In the genomic region with DNA sequence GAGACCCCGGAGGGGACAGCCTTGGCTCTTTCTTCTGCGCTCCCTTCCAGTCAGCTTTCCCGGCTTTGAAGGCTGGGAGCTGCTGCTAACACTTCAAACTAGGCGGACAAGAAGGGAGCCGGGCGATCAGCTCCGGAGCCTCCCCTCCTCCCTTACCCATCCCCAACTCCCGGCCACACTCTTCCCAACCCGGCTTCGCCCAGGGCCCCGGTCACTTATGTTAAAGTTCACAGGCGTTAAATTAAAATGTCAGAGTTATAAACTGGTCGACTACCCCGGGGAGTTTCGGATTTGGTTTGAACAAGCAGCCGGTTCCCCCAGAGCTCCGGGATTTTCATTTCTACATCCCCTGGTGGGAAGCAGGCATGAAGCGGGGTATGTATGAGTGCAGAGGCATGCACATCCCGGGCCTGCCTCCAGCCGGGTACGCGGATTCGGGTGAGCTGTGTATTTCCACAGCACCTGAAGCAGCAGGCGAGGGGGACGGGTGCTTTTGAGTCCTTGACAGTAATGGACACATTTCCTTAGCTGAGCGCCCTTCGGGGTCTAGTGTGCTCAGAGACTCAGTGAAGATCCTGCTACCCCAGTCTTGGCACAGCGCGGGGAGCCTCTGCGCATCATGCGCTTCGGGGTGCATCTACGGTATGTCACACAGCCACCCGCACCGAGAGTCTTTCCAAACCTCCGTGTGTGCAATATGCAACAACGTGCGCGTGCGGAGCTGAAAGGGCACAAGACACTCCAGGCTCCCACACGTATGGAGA, we compare ENCODE assay signal across 8 cellular contexts. TPM values are rescaled to one million over a fixed set of nuclear protein-coding genes. Genes with fewer than 3 reads are reported as not detected.
A peak's percentile ranks its signal among the peaks of the same experiment; 100 is the strongest.
DNase-seq lines count a peak whose midpoint lies in the region; ATAC-seq and TF ChIP-seq lines count a peak whose summit lies in the region.

No MANE protein-coding gene starts in this region.

- DNase-seq in Calu3 (no peak), head of caudate nucleus (peak; percentile 53 to 87 (median 75)), nucleus accumbens (lab: John Stamatoyannopoulos, UW) (peak in 55 of 56 donors; percentile 4 to 88 (median 66)), NOMO-1 treated with dmso at 0.1 percent for 144 hours (lab: John Stamatoyannopoulos, UW; ENCODE audit: unreplicated experiment) (no peak), NCI-H1417 treated with DMSO at 0.1 percent for 48 hours (lab: John Stamatoyannopoulos, UW) (no peak)

- H3K9me3 Mint-ChIP-seq in Calu3 (ENCODE audit: low read depth, unreplicated experiment) = no peaks in the 10 kb centered on the region

- peaks cover 6% of the 10 kb centered on the region for H3K36me3 Mint-ChIP-seq in Calu3 (ENCODE audit: insufficient read depth, unreplicated experiment)

- CTCF ChIA-PET in Calu3 (lab: Charles Lee) = interaction anchor here (1.8 kb wide), 1 partner anchor 9 kb away, joined by 4 read pairs; no protein-coding TSS in a partner anchor

- H3K27me3 Mint-ChIP-seq in Calu3 (ENCODE audit: unreplicated experiment) = peaks cover 16% of the 10 kb centered on the region

- H3K4me3 Mint-ChIP-seq in Calu3 (ENCODE audit: low read depth, unreplicated experiment) = peak overlapping the region; percentile 91

- no peak for ATAC-seq in HG02798 (IDR thresholded peaks at IDR 0.05; ENCODE audit: poor library complexity, unreplicated experiment)
- no peak for ATAC-seq in GM19397 (IDR thresholded peaks at IDR 0.05; ENCODE audit: unreplicated experiment)

- no peak overlapping the region for H3K27ac Mint-ChIP-seq in Calu3 (ENCODE audit: unreplicated experiment)

- intact Hi-C loops in Calu3 (cut with micrococcal nuclease; ENCODE audit: unreplicated experiment) (no loop called here), head of caudate nucleus (cut with DNase I) (loop anchor here (5.0 kb wide), 2 partner anchors 186 to 381 kb away; no protein-coding TSS in a partner anchor)

- H3K4me1 Mint-ChIP-seq in Calu3 (ENCODE audit: low read depth, unreplicated experiment) = peaks cover 7% of the 10 kb centered on the region

- BruUV-seq in Calu3 (replicated peaks; lab: Mats Ljungman, UMichigan) = no TSS peak

- TF ChIP-seq CTCF in Calu3 (IDR thresholded peaks at IDR 0.05; ENCODE audit: unreplicated experiment) (no peak), VCaP (conservative IDR thresholded peaks at IDR 0.05) (no peak)

- peak overlapping the region; percentile 49; the same call in 1 of the 2 replicates for H3K27ac ChIP-seq in VCaP

RNA-seq across cellular contexts. Expression of a gene that starts 0.9 kb away (rescaled TPM):
- not detected in 2 replicates for total RNA-seq in Calu3 (2022)

Comparison
In these comparisons a context has a peak if more than half of its experiments do, and no peak if none do; other contexts are left out.
1. DNase-seq: peak in head of caudate nucleus (42 of 42) and nucleus accumbens (55 of 56); none in Calu3 (single experiment), NOMO-1 treated with dmso at 0.1 percent for 144 hours (single experiment) and NCI-H1417 treated with DMSO at 0.1 percent for 48 hours (single experiment).